8 cellular contexts compared by ENCODE assay signal in genomic region chr2:45585267-45585861, GRCh38. TPM values are rescaled to one million over a fixed set of nuclear protein-coding genes. Genes with fewer than 3 reads are reported as not detected.
DNase-seq lines count a peak whose midpoint lies in the region; ATAC-seq and TF ChIP-seq lines count a peak whose summit lies in the region.

No MANE protein-coding gene starts in this region.

- no peak overlapping the region for H3K4me2 ChIP-seq in mammary epithelial cell (ENCODE audit: insufficient read depth, low read depth, low read length)

- DNase-seq in AG08395 (ENCODE audit: low spot score) (peak; percentile 48), NCI-H69 (lab: John Stamatoyannopoulos, UW) (peak; percentile 10), mammary epithelial cell (peak; percentile 32), left lobe of liver (ENCODE audit: low spot score) (no peak)

- peak; percentile 95 for ATAC-seq in left lobe of liver
- ATAC-seq in HG03039 (IDR thresholded peaks at IDR 0.05; ENCODE audit: unreplicated experiment) = no peak
- no peak for ATAC-seq in HG03432 (IDR thresholded peaks at IDR 0.05; ENCODE audit: unreplicated experiment)
- no peak for ATAC-seq in GM21367 (IDR thresholded peaks at IDR 0.05; ENCODE audit: unreplicated experiment)

- H2AFZ ChIP-seq in mammary epithelial cell (ENCODE audit: low read depth, low read length) = no peak overlapping the region

- dilution Hi-C loops in mammary epithelial cell (cut with HindIII; ENCODE audit: low sequenced_read_pairs) = no loop called here

- H3K27me3 ChIP-seq in mammary epithelial cell (ENCODE audit: insufficient read depth, low read length) = no peaks in the 10 kb centered on the region

- no peaks in the 10 kb centered on the region for H4K20me1 ChIP-seq in mammary epithelial cell (ENCODE audit: insufficient read depth, low read length)

- no TSS peak for BruUV-seq in mammary epithelial cell (replicated peaks; lab: Mats Ljungman, UMichigan)

- peaks cover 4% of the 10 kb centered on the region for H3K36me3 ChIP-seq in mammary epithelial cell (ENCODE audit: insufficient read depth, low read length)

- intact Hi-C loops in mammary epithelial cell (cut with micrococcal nuclease) = loop anchor here (1.0 to 5.0 kb wide), 4 partner anchors 25 to 351 kb away; partner anchors contain the start of gene PRKCE

- 70% methylated on average over 5 of the region's 5 CpGs for WGBS in mammary epithelial cell (ENCODE audit: low coverage, missing lambda C conversion rate)

- H3K4me3 ChIP-seq in mammary epithelial cell (replicated peaks in 1 of 3; ENCODE audit: insufficient read depth in 1 of 3, low read depth in 2 of 3, low read length in 3 of 3) = no peak overlapping the region

- in situ Hi-C loops in mammary epithelial cell (cut with MboI; ENCODE audit: low sequenced_read_pairs in 2 of 2) = no loop called here

- peaks cover 27% of the 10 kb centered on the region for H3K79me2 ChIP-seq in mammary epithelial cell (ENCODE audit: insufficient read depth, low read length)

- no peak overlapping the region for H3K9ac ChIP-seq in mammary epithelial cell (ENCODE audit: insufficient read depth, low read length)

- H3K27ac ChIP-seq in mammary epithelial cell (ENCODE audit: insufficient read depth, low read depth, low read length) = no peak overlapping the region

- no peaks in the 10 kb centered on the region for H3K4me1 ChIP-seq in mammary epithelial cell (ENCODE audit: insufficient read depth, low read length)

- TF ChIP-seq CTCF in GM12872 (IDR thresholded peaks at IDR 0.05; ENCODE audit: insufficient read depth, low read depth, low read length) (peak; percentile 73), mammary epithelial cell (conservative IDR thresholded peaks at IDR 0.05 in 1 of 2, IDR thresholded peaks at IDR 0.05 in 1 of 2; ENCODE audit: extremely low read depth in 1 of 2, insufficient read depth in 1 of 2, low read depth in 1 of 2, low read length in 2 of 2) (peak; percentile 81 to 84)

- no peaks in the 10 kb centered on the region for H3K9me3 ChIP-seq in mammary epithelial cell (replicated peaks; ENCODE audit: insufficient read depth, low read length)

- CTCF ChIA-PET in mammary epithelial cell (lab: Charles Lee; ENCODE audit: low non-redundant PET) = interaction anchor here (0.5 to 0.7 kb wide), 4 partner anchors 21 to 620 kb away, joined by 3 to 11 read pairs (median 8); no protein-coding TSS in a partner anchor

RNA-seq across cellular contexts. Expression of gene SRBD1, which starts 25.7 kb away (rescaled TPM):
- 10 to 100 TPM; 14.3 to 18.8 TPM for total RNA-seq in mammary epithelial cell
- 4.8 TPM for polyA plus RNA-seq in mammary epithelial cell
- polyA minus RNA-seq in mammary epithelial cell = 25.9 TPM
- 7.1 TPM for total RNA-seq in left lobe of liver
